14 cellular contexts compared by ENCODE assay signal in genomic region chr16:85601730-85602401, GRCh38. TPM values are rescaled to one million over a fixed set of nuclear protein-coding genes. Genes with fewer than 3 reads are reported as not detected.
DNase-seq lines count a peak whose midpoint lies in the region; TF ChIP-seq lines count a peak whose summit lies in the region.
"Had no signal": no experiment of that assay in that cellular context is flagged by ENCODE, and none has a peak within 500 bp of the region (broad histone marks: within the 10 kb centered on the region; RNA-seq: fewer than 3 reads in every experiment).

No MANE protein-coding gene starts in this region.

- H3K4ac ChIP-seq in mesendoderm (ENCODE audit: low read depth, low read length), result no peak overlapping the region

- no peaks in the 10 kb centered on the region for H3K36me3 Mint-ChIP-seq in brain

- H2BK120ac ChIP-seq in mesendoderm (ENCODE audit: low read depth, low read length), result no peak overlapping the region

- H3K9ac ChIP-seq in mesendoderm (ENCODE audit: low read length), result peak overlapping the region; percentile 30

- H3K56ac ChIP-seq in mesendoderm (ENCODE audit: low read length), result peak overlapping the region; percentile 78

- TF ChIP-seq POLR2A in thyroid gland (IDR thresholded peaks at IDR 0.05), result no peak

- H3K4me3 Mint-ChIP-seq in brain, result peak overlapping the region; percentile 46 to 74 (median 67)
- H3K4me3 Mint-ChIP-seq: stimulated activated naive CD8-positive, alpha-beta T cell treated with anti-CD3 and anti-CD28 coated beads, Interleukin-15, Interleukin-2, amounts not matched to agents 100 ng/mL and 50 ng/mL, for 24 hours had no signal

- no peak overlapping the region for H4K5ac ChIP-seq in mesendoderm (ENCODE audit: low read length)

- no peaks in the 10 kb centered on the region for H3K9me3 ChIP-seq in thyroid gland

- H3K4me1 ChIP-seq in mesendoderm (ENCODE audit: control insufficient read depth, low read depth, low read length) (peaks cover 16% of the 10 kb centered on the region), thyroid gland (peaks cover 25 to 39% of the 10 kb centered on the region in 2 donors)

- peaks cover 13% of the 10 kb centered on the region for H3K79me1 ChIP-seq in mesendoderm (ENCODE audit: low read length)

- H3K79me2 ChIP-seq in mesendoderm (ENCODE audit: control insufficient read depth, insufficient read depth, low read length), result peaks cover 11% of the 10 kb centered on the region

- H3K36me3 ChIP-seq in mesendoderm (ENCODE audit: control insufficient read depth, insufficient read depth, low read length), result no peaks in the 10 kb centered on the region
- H3K36me3 ChIP-seq in thyroid gland, result no peaks in the 10 kb centered on the region

- H3K4me2 ChIP-seq in mesendoderm (ENCODE audit: low read length), result no peak overlapping the region

- DNase-seq in NCI-H1417 (lab: John Stamatoyannopoulos, UW) (peak in 2 of 3 experiments; percentile 58 to 68), NCI-H1417 treated with DMSO at 0.1 percent for 48 hours (lab: John Stamatoyannopoulos, UW) (no peak), mesendoderm (peak; percentile 66), thyroid gland (peak; percentile 46 to 58), islet precursor cell (no peak), SK-N-DZ (ENCODE audit: low spot score) (no peak), NCI-H2081 treated with DMSO at 0.1 percent for 48 hours (lab: John Stamatoyannopoulos, UW) (no peak)
- DNase-seq: EL; NCI-H510A treated with DMSO at 0.1 percent for 48 hours; occipital lobe; stimulated activated CD4-positive, alpha-beta T cell treated with anti-CD3 and anti-CD28 coated beads, Interleukin-4, amount 100 ng/mL, for 1 hour had no signal

- H3K27ac ChIP-seq in mesendoderm (ENCODE audit: low read depth, low read length), result no peak overlapping the region
- peak overlapping the region; percentile 17 to 80 (median 38) for H3K27ac ChIP-seq in thyroid gland
- H3K27ac ChIP-seq: HL-60 had no signal

- H2BK15ac ChIP-seq in mesendoderm (replicated peaks; ENCODE audit: low read depth), result no peak overlapping the region

- TF ChIP-seq CTCF in brain (conservative IDR thresholded peaks at IDR 0.05), result no peak
- TF ChIP-seq CTCF in thyroid gland (IDR thresholded peaks at IDR 0.05), result no peak

- H3K4me1 Mint-ChIP-seq in brain, result peaks cover 92% of the 10 kb centered on the region

- H3K27me3 Mint-ChIP-seq in brain, result no peaks in the 10 kb centered on the region
- H3K27me3 Mint-ChIP-seq: stimulated activated naive CD8-positive, alpha-beta T cell treated with anti-CD3 and anti-CD28 coated beads, Interleukin-15, Interleukin-2, amounts not matched to agents 100 ng/mL and 50 ng/mL, for 24 hours had no signal

- peak overlapping the region; percentile 51 for H3K23ac ChIP-seq in mesendoderm (ENCODE audit: low read length)

- H3K18ac ChIP-seq in mesendoderm (ENCODE audit: low read length), result peak overlapping the region; percentile 5

- WGBS in mesendoderm (ENCODE audit: extremely low coverage, insufficient coverage, low lambda C conversion rate), result no CpG with 5 or more reads among the region's 30 CpGs
- WGBS in thyroid gland, 2 donors, result 75 to 78% methylated on average over 29 to 30 of the region's 30 CpGs

- no peak overlapping the region for H3K4me3 ChIP-seq in mesendoderm (ENCODE audit: low read length)
- H3K4me3 ChIP-seq in thyroid gland (replicated peaks in 1 of 3), result no peak overlapping the region

- peaks cover 0 to 5% (median 0%) of the 10 kb centered on the region in 5 experiments for H3K9me3 Mint-ChIP-seq in brain
- H3K9me3 Mint-ChIP-seq: stimulated activated naive CD8-positive, alpha-beta T cell treated with anti-CD3 and anti-CD28 coated beads, Interleukin-15, Interleukin-2, amounts not matched to agents 100 ng/mL and 50 ng/mL, for 24 hours had no signal

- H2BK5ac ChIP-seq in mesendoderm (ENCODE audit: low read length), result peak overlapping the region; percentile 32

- peak overlapping the region; percentile 46 for H2AK5ac ChIP-seq in mesendoderm (ENCODE audit: low read length)

- H3K27ac Mint-ChIP-seq in brain, result peak overlapping the region; percentile 76 to 97 (median 91)
- H3K27ac Mint-ChIP-seq: stimulated activated naive CD8-positive, alpha-beta T cell treated with anti-CD3 and anti-CD28 coated beads, Interleukin-15, Interleukin-2, amounts not matched to agents 100 ng/mL and 50 ng/mL, for 24 hours had no signal

- intact Hi-C loops in thyroid gland (cut with DNase I), result no loop called here

- H3K27me3 ChIP-seq in mesendoderm (ENCODE audit: insufficient read depth, low read length, poor library complexity) (no peaks in the 10 kb centered on the region), thyroid gland (no peaks in the 10 kb centered on the region)

- no peak overlapping the region for H4K8ac ChIP-seq in mesendoderm (ENCODE audit: low read depth, low read length)

RNA-seq across cellular contexts. Expression of gene GSE1, which starts 11.3 kb away (rescaled TPM):
- 127 TPM for polyA plus RNA-seq in brain (ENCODE audit: insufficient read depth, low read depth, low replicate concordance)
- polyA plus RNA-seq in mesendoderm (2013, experiment 1 of 2), result 16.7 TPM
- polyA plus RNA-seq in mesendoderm (2013, experiment 2 of 2), result 17.3 TPM
- 100 to 1,000 TPM in 1 of 4 donors, 10 to 100 TPM in 3; 54.2 to 155 (median 71.9) TPM for total RNA-seq in thyroid gland
- 51.5 and 62.6 TPM in 2 replicates for polyA plus RNA-seq in SK-N-DZ (2014; cell fraction: cytosol; rRNA removed)
- polyA plus RNA-seq in SK-N-DZ (2014; cell fraction: nucleus; rRNA removed), result 114 and 225 TPM in 2 replicates

Comparison
In these comparisons a context has a peak if more than half of its experiments do, and no peak if none do; other contexts are left out.
1. DNase-seq: peak in NCI-H1417 (2 of 3), mesendoderm (single experiment) and thyroid gland (2 of 2); none in NCI-H1417 treated with DMSO at 0.1 percent for 48 hours (single experiment), islet precursor cell (single experiment), SK-N-DZ (single experiment) and NCI-H2081 treated with DMSO at 0.1 percent for 48 hours (single experiment).